ENCODE assay signal across 19 cellular contexts in the genomic region with DNA sequence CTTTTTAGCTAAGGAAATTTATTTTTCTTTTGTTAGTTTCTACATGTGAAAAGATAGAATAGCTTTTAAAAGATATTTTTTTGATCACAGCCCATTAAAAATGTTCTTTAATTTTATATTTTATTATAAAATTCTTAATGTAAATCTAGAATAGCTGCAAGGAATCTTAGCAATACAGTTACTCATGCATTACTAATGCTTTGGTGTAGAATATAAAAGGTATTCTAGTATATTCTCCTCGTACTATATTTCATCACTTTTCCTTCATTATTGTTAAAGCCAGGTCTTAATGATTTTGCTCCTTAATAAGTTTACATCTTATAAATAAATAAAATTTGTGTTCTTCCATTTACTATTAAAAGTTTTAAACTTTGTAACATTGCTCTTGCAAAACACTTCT.
DNase-seq lines count a peak whose midpoint lies in the region; ATAC-seq, FAIRE-seq and TF ChIP-seq lines count a peak whose summit lies in the region.
"Had no signal": no experiment of that assay in that cellular context is flagged by ENCODE, and none has a peak within 500 bp of the region (broad histone marks: within the 10 kb centered on the region; RNA-seq: fewer than 3 reads in every experiment).

No MANE protein-coding gene starts in this region.

- FAIRE-seq in bronchial epithelial cell (lab: Jason Lieb, UNC) = no peak
- FAIRE-seq in HepG2 (lab: Jason Lieb, UNC) = no peak
- FAIRE-seq: GM19239 had no signal

- DNase-seq in bronchial epithelial cell (ENCODE audit: low read depth) (peak; percentile 51), HepG2 (ENCODE audit: low spot score) (no peak), activated gamma-delta T cell treated with Interleukin-2 at 50 U/mL for 16 hours (no peak), Right ventricle myocardium superior (no peak), NCI-H82 (lab: John Stamatoyannopoulos, UW) (no peak)
- DNase-seq: 8988T, H7, HFFc6, NCI-H1105, NCI-H2081, NCI-H2171 treated with DMSO at 0.1 percent for 48 hours, NCI-H524 treated with DMSO at 0.1 percent for 48 hours, SHP77 treated with DMSO at 0.1 percent for 48 hours, SK-N-SH had no signal

- H3K27me3 ChIP-seq in DOHH2 (ENCODE audit: control insufficient read depth, low read length) = no peaks in the 10 kb centered on the region
- H3K27me3 ChIP-seq in OCI-LY1 (ENCODE audit: insufficient read depth, low read length) = no peaks in the 10 kb centered on the region
- H3K27me3 ChIP-seq in bronchial epithelial cell (ENCODE audit: control insufficient read depth, insufficient read depth, low read length) = no peaks in the 10 kb centered on the region
- H3K27me3 ChIP-seq in HepG2 (ENCODE audit: control insufficient read depth in 1 of 2, insufficient read depth in 2 of 2, low read length in 2 of 2) = no peaks in the 10 kb centered on the region

- H3K79me2 ChIP-seq in DOHH2 (ENCODE audit: control insufficient read depth, low read length) = no peaks in the 10 kb centered on the region
- no peaks in the 10 kb centered on the region for H3K79me2 ChIP-seq in OCI-LY1 (ENCODE audit: insufficient read depth, low read length)
- H3K79me2 ChIP-seq in HepG2 (ENCODE audit: insufficient read depth, low read length) = no peaks in the 10 kb centered on the region

- WGBS in HepG2 (ENCODE audit: low lambda C conversion rate) = 100% methylated on average over 1 of the region's 1 CpG

- intact Hi-C loops in HepG2 (cut with micrococcal nuclease; ENCODE audit: unreplicated experiment) (loop anchor here (5.0 kb wide), 1 partner anchor 170 kb away; a partner anchor contains a TSS), Right ventricle myocardium superior (cut with DNase I) (no loop called here)

- H3K9me3 ChIP-seq in DOHH2 (ENCODE audit: control insufficient read depth, insufficient read depth, low read length) (no peaks in the 10 kb centered on the region), OCI-LY1 (ENCODE audit: low read length) (no peaks in the 10 kb centered on the region), HepG2 (ENCODE audit: low read length) (no peaks in the 10 kb centered on the region)
- H3K9me3 ChIP-seq: SK-N-SH had no signal

- H3K36me3 ChIP-seq in DOHH2 (ENCODE audit: control insufficient read depth, low read length) = peaks cover 35% of the 10 kb centered on the region
- H3K36me3 ChIP-seq in OCI-LY1 (ENCODE audit: insufficient read depth, low read length) = peaks cover 33% of the 10 kb centered on the region
- H3K36me3 ChIP-seq in bronchial epithelial cell (ENCODE audit: control insufficient read depth, insufficient read depth, low read length) = peaks cover 3% of the 10 kb centered on the region
- peaks cover 4 to 14% of the 10 kb centered on the region in 2 experiments for H3K36me3 ChIP-seq in HepG2 (replicated peaks in 1 of 2; ENCODE audit: control insufficient read depth in 1 of 2, insufficient read depth in 2 of 2, low read length in 2 of 2)

- peak overlapping the region; percentile 85; the same call in 1 of the 2 replicates for H3K27ac ChIP-seq in DOHH2 (ENCODE audit: low read depth, low read length)
- H3K27ac ChIP-seq in OCI-LY1 (ENCODE audit: low read depth, low read length, poor library complexity, severe bottlenecking) = peak overlapping the region; percentile 29
- H3K27ac ChIP-seq in HepG2 (ENCODE audit: extremely low read length, insufficient read depth, low read length) = peak overlapping the region; percentile 69
- H3K27ac ChIP-seq: KMS-11 had no signal

- H4K20me1 ChIP-seq in DOHH2 (ENCODE audit: control insufficient read depth, insufficient read depth, low read depth, low read length) (no peaks in the 10 kb centered on the region), OCI-LY1 (ENCODE audit: insufficient read depth, low read length) (no peaks in the 10 kb centered on the region), HepG2 (ENCODE audit: insufficient read depth, low read length) (no peaks in the 10 kb centered on the region)

- in situ Hi-C loops in HepG2 (cut with HindIII; ENCODE audit: extremely low pct_ligation_motif_present, low pct_unique_long_range_greater_than_20kb) = no loop called here

- H3K9ac ChIP-seq in OCI-LY1 (ENCODE audit: low read length) (no peak overlapping the region), HepG2 (ENCODE audit: insufficient read depth, low read depth, low read length) (no peak overlapping the region)
- H3K9ac ChIP-seq: KMS-11, SK-N-SH had no signal

- H3F3A ChIP-seq in DOHH2 (ENCODE audit: control insufficient read depth, insufficient read depth) (peaks cover 12% of the 10 kb centered on the region), OCI-LY1 (ENCODE audit: insufficient read depth, low read length) (peaks cover 5% of the 10 kb centered on the region; the same call in 1 of the 2 replicates)

- TF ChIP-seq RAD21 in HepG2 (CRISPR knock-in tag; IDR thresholded peaks at IDR 0.05) = no peak

- TF ChIP-seq EP300 in HepG2 (IDR thresholded peaks at IDR 0.05; ENCODE audit: low read depth in 2 of 2, low read length in 2 of 2) (no peak), HepG2 (CRISPR knock-in tag; IDR thresholded peaks at IDR 0.05; ENCODE audit: borderline replicate concordance) (no peak)

- no TSS peak for BruUV-seq in HepG2 (replicated peaks; lab: Mats Ljungman, UMichigan)

- H3K4me2 ChIP-seq in DOHH2 (ENCODE audit: low read length) (peak overlapping the region; percentile 60), OCI-LY1 (ENCODE audit: low read length) (no peak overlapping the region), HepG2 (ENCODE audit: low read depth, low read length) (no peak overlapping the region)
- H3K4me2 ChIP-seq: KMS-11, SK-N-SH had no signal

- no peak for TF ChIP-seq POLR2A in HepG2 (IDR thresholded peaks at IDR 0.05; ENCODE audit: insufficient read depth in 1 of 2, low read depth in 2 of 2, low read length in 2 of 2)

- POLR2A ChIA-PET in HepG2 (lab: Yijun Ruan, JAX) = no interaction called here

- CTCF ChIA-PET in HepG2 (lab: Yijun Ruan, JAX; ENCODE audit: low intra/inter-chr PET ratio, low total read pairs) = no interaction called here

- H2AFZ ChIP-seq in OCI-LY1 (ENCODE audit: low read length) = no peak overlapping the region
- no peak overlapping the region for H2AFZ ChIP-seq in HepG2 (ENCODE audit: low read length)

- H3K4me3 ChIP-seq in DOHH2 (ENCODE audit: low read length) (no peak overlapping the region; the same call in 1 of the 2 replicates), OCI-LY1 (ENCODE audit: low read depth, low read length, poor library complexity, severe bottlenecking) (no peak overlapping the region), bronchial epithelial cell (ENCODE audit: low read depth, low read length) (no peak overlapping the region), HepG2 (replicated peaks in 1 of 3; ENCODE audit: insufficient read depth in 1 of 3, low read depth in 2 of 3, low read length in 3 of 3) (no peak overlapping the region)

- H3K9me2 ChIP-seq in DOHH2 (replicated peaks; ENCODE audit: control insufficient read depth, low read length) (no peaks in the 10 kb centered on the region), OCI-LY1 (ENCODE audit: low read depth, low read length) (no peaks in the 10 kb centered on the region)
- H3K9me2 ChIP-seq: SK-N-SH had no signal

- ATAC-seq in HepG2 = no peak
- ATAC-seq in HG02970 (IDR thresholded peaks at IDR 0.05; ENCODE audit: low FRiP score, unreplicated experiment) = no peak
- ATAC-seq in Right ventricle myocardium superior (ENCODE audit: poor library complexity) = no peak

- H3K4me1 ChIP-seq in DOHH2 (ENCODE audit: control insufficient read depth, low read length) (peaks cover 41% of the 10 kb centered on the region), OCI-LY1 (ENCODE audit: insufficient read depth, low read length, severe bottlenecking) (peaks cover 21% of the 10 kb centered on the region), HepG2 (ENCODE audit: insufficient read depth, low read length) (peaks cover 49% of the 10 kb centered on the region)

- TF ChIP-seq CTCF in DOHH2 (IDR thresholded peaks at IDR 0.05; ENCODE audit: low read depth, low read length, poor library complexity, severe bottlenecking) = no peak
- TF ChIP-seq CTCF in OCI-LY1 (IDR thresholded peaks at IDR 0.05; ENCODE audit: low read length) = no peak
- no peak for TF ChIP-seq CTCF in bronchial epithelial cell (IDR thresholded peaks at IDR 0.05; ENCODE audit: insufficient read depth, low read length, severe bottlenecking)
- TF ChIP-seq CTCF in HepG2 (CRISPR knock-in tag; IDR thresholded peaks at IDR 0.05) = no peak

TF ChIP-seq in HepG2, 621 proteins besides CTCF, POLR2A, EP300 and RAD21:
- TF ChIP-seq, protein P1, sequence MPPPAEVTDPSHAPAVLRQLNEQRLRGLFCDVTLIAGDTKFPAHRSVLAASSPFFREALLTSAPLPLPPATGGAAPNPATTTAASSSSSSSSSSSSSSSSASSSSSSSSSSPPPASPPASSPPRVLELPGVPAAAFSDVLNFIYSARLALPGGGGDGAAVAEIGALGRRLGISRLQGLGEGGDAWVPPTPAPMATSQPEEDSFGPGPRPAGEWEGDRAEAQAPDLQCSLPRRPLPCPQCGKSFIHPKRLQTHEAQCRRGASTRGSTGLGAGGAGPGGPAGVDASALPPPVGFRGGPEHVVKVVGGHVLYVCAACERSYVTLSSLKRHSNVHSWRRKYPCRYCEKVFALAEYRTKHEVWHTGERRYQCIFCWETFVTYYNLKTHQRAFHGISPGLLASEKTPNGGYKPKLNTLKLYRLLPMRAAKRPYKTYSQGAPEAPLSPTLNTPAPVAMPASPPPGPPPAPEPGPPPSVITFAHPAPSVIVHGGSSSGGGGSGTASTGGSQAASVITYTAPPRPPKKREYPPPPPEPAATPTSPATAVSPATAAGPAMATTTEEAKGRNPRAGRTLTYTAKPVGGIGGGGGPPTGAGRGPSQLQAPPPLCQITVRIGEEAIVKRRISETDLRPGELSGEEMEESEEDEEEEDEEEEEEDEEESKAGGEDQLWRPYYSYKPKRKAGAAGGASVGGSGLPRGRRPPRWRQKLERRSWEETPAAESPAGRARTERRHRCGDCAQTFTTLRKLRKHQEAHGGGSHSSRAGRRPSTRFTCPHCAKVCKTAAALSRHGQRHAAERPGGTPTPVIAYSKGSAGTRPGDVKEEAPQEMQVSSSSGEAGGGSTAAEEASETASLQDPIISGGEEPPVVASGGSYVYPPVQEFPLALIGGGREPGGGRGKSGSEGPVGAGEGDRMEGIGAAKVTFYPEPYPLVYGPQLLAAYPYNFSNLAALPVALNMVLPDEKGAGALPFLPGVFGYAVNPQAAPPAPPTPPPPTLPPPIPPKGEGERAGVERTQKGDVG (CRISPR knock-in tag; IDR thresholded peaks at IDR 0.05; ENCODE audit: borderline replicate concordance) = no peak

Comparison
In these comparisons a context has a peak if more than half of its experiments do, and no peak if none do; other contexts are left out.
1. H3K27ac ChIP-seq: peak in every context shown above with its lines; median percentile 85 in DOHH2; 69 in HepG2; 29 in OCI-LY1.